18 cellular contexts compared by ENCODE assay signal in the genomic region with DNA sequence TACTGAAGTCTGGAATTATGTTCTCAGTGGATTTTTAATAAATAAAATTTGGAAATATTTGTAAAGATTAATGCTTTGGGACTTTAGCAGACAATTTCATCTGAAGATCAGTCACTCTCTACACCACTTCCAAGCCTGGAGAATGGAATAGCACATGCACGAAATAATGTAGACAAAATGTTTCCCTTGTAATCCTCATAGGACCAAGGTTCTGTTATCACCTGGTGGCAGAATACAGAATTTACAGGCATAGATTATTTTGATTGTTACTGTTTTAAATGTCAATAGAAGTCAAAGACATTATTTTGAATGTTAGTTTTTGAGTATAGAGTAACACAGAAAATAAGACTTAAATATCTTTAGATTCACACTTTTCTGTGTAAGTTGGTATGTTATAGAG. TPM values are rescaled to one million over a fixed set of nuclear protein-coding genes. Genes with fewer than 3 reads are reported as not detected.
"Had no signal": no experiment of that assay in that cellular context is flagged by ENCODE, and none has a peak within 500 bp of the region (broad histone marks: within the 10 kb centered on the region; RNA-seq: fewer than 3 reads in every experiment).

No MANE protein-coding gene starts in this region.

- DNase-seq: colonic mucosa; dermis blood vessel endothelial cell; effector CD4-positive, alpha-beta T cell; gastrocnemius medialis; islet precursor cell; mammary epithelial cell; mucosa of descending colon; naive thymus-derived CD8-positive, alpha-beta T cell; pancreas; right lobe of liver; stimulated activated CD4-positive, alpha-beta T cell treated with anti-CD3 and anti-CD28 coated beads, Interleukin-4, amount 100 ng/mL, for 1 hour; stimulated activated CD8-positive, alpha-beta memory T cell treated with anti-CD3 and anti-CD28 coated beads, Interleukin-4, amount 100 ng/mL, for 48 hours; tibial artery; upper lobe of right lung had no signal

- H3K4me1 Mint-ChIP-seq: naive thymus-derived CD8-positive, alpha-beta T cell; stimulated activated effector memory CD8-positive, alpha-beta T cell treated with anti-CD3 and anti-CD28 coated beads, Interleukin-12 subunit alpha, Interleukin-12 subunit beta, amount 100 ng/mL, for 72 hours had no signal

- H3K36me3 Mint-ChIP-seq: naive thymus-derived CD8-positive, alpha-beta T cell; stimulated activated effector memory CD8-positive, alpha-beta T cell treated with anti-CD3 and anti-CD28 coated beads, Interleukin-12 subunit alpha, Interleukin-12 subunit beta, amount 100 ng/mL, for 72 hours had no signal

- H3K9me3 Mint-ChIP-seq: stimulated activated effector memory CD8-positive, alpha-beta T cell treated with anti-CD3 and anti-CD28 coated beads, Interleukin-12 subunit alpha, Interleukin-12 subunit beta, amount 100 ng/mL, for 72 hours; stimulated activated naive CD8-positive, alpha-beta T cell treated with anti-CD3 and anti-CD28 coated beads, Interleukin-15, Interleukin-2, amounts not matched to agents 100 ng/mL and 50 ng/mL, for 24 hours had no signal

- H3K4me3 Mint-ChIP-seq: naive thymus-derived CD8-positive, alpha-beta T cell; stimulated activated effector memory CD8-positive, alpha-beta T cell treated with anti-CD3 and anti-CD28 coated beads, Interleukin-12 subunit alpha, Interleukin-12 subunit beta, amount 100 ng/mL, for 72 hours; stimulated activated naive CD8-positive, alpha-beta T cell treated with anti-CD3 and anti-CD28 coated beads, Interleukin-15, Interleukin-2, amounts not matched to agents 100 ng/mL and 50 ng/mL, for 24 hours had no signal

- H3K27ac Mint-ChIP-seq: naive thymus-derived CD8-positive, alpha-beta T cell; stimulated activated effector memory CD8-positive, alpha-beta T cell treated with anti-CD3 and anti-CD28 coated beads, Interleukin-12 subunit alpha, Interleukin-12 subunit beta, amount 100 ng/mL, for 72 hours; stimulated activated naive CD8-positive, alpha-beta T cell treated with anti-CD3 and anti-CD28 coated beads, Interleukin-15, Interleukin-2, amounts not matched to agents 100 ng/mL and 50 ng/mL, for 24 hours had no signal

RNA-seq across cellular contexts. Expression of gene ELAVL4, which starts 9.1 kb away (rescaled TPM):
- total RNA-seq: dermis blood vessel endothelial cell; fibroblast of villous mesenchyme; gastrocnemius medialis; mammary epithelial cell; naive thymus-derived CD8-positive, alpha-beta T cell; renal cortical epithelial cell had no signal
